ENCODE assay signal across 19 cellular contexts in the genomic region with DNA sequence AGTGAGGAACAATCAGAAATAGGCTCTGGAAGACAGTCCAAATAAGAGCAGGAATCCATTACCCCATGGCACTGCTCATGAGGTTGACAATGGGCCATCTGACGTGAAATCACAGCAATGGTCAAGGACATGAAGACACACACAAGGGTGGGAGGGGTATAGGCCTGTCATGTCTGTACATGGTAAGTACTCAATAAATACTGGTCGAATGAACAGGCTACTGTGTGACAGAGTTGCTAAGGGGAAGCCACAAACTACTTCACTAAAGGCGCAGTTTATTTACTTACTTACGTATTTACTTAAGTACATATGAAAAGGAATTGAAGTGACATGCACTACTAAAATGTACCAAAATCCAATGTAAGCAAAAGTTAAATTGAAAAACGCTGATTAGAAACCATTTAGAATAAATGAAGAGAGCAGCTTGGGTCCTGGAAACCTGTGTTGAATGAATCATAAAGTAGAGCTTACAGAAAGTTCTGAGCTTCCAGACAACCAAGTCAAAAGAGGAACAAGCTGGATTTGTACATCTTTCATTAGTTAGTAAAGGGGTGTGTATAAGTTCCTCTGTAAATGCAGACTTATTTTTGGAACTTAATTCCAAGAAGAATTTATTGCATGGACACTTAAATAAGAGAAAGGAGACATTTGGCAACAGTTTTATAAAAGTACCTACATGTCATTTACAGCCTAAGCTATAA.
A peak's percentile ranks its signal among the peaks of the same experiment; 100 is the strongest.
DNase-seq lines count a peak whose midpoint lies in the region; ATAC-seq and TF ChIP-seq lines count a peak whose summit lies in the region.
"Had no signal": no experiment of that assay in that cellular context is flagged by ENCODE, and none has a peak within 500 bp of the region (broad histone marks: within the 10 kb centered on the region; RNA-seq: fewer than 3 reads in every experiment).

No MANE protein-coding gene starts in this region.

- no peak for ATAC-seq in stimulated activated effector memory CD8-positive, alpha-beta T cell treated with anti-CD3 and anti-CD28 coated beads, Interleukin-12 subunit alpha, Interleukin-12 subunit beta, amount 100 ng/mL, for 72 hours
- no peak for ATAC-seq in GM18505 (IDR thresholded peaks at IDR 0.05; ENCODE audit: unreplicated experiment)
- ATAC-seq: Panc1 had no signal

- H3K4me1 Mint-ChIP-seq in dendritic cell treated with granulocyte-macrophage colony-stimulating factor and Interleukin-4, amounts not matched to agents 40 ng/mL and 50 ng/mL, for 4 days (ENCODE audit: low read depth), result peaks cover 35% of the 10 kb centered on the region
- no peaks in the 10 kb centered on the region for H3K4me1 Mint-ChIP-seq in stimulated activated effector memory CD8-positive, alpha-beta T cell treated with anti-CD3 and anti-CD28 coated beads, Interleukin-12 subunit alpha, Interleukin-12 subunit beta, amount 100 ng/mL, for 72 hours

- no peaks in the 10 kb centered on the region for H3K9me3 Mint-ChIP-seq in dendritic cell treated with granulocyte-macrophage colony-stimulating factor and Interleukin-4, amounts not matched to agents 40 ng/mL and 50 ng/mL, for 4 days
- no peaks in the 10 kb centered on the region for H3K9me3 Mint-ChIP-seq in stimulated activated effector memory CD8-positive, alpha-beta T cell treated with anti-CD3 and anti-CD28 coated beads, Interleukin-12 subunit alpha, Interleukin-12 subunit beta, amount 100 ng/mL, for 72 hours
- H3K9me3 Mint-ChIP-seq: CD8-positive, alpha-beta memory T cell had no signal

- H3K27me3 Mint-ChIP-seq in dendritic cell treated with granulocyte-macrophage colony-stimulating factor and Interleukin-4, amounts not matched to agents 40 ng/mL and 50 ng/mL, for 4 days, result no peaks in the 10 kb centered on the region

- no peak overlapping the region for H3K4me3 Mint-ChIP-seq in dendritic cell treated with granulocyte-macrophage colony-stimulating factor and Interleukin-4, amounts not matched to agents 40 ng/mL and 50 ng/mL, for 4 days
- H3K4me3 Mint-ChIP-seq in stimulated activated effector memory CD8-positive, alpha-beta T cell treated with anti-CD3 and anti-CD28 coated beads, Interleukin-12 subunit alpha, Interleukin-12 subunit beta, amount 100 ng/mL, for 72 hours, result no peak overlapping the region
- H3K4me3 Mint-ChIP-seq: CD8-positive, alpha-beta memory T cell had no signal

- no peak for TF ChIP-seq POLR2A in GM18505 (IDR thresholded peaks at IDR 0.05; ENCODE audit: borderline replicate concordance, extremely low read depth, insufficient read depth, insufficient read length)

- intact Hi-C loops in dendritic cell treated with granulocyte-macrophage colony-stimulating factor and Interleukin-4, amounts not matched to agents 40 ng/mL and 50 ng/mL, for 4 days (cut with micrococcal nuclease), result no loop called here

- DNase-seq in NOMO-1 (lab: John Stamatoyannopoulos, UW; ENCODE audit: unreplicated experiment in 2 of 2), result peak; percentile 8 to 44
- no peak for DNase-seq in NOMO-1 treated with dmso at 0.1 percent for 144 hours (lab: John Stamatoyannopoulos, UW; ENCODE audit: unreplicated experiment)
- DNase-seq in MV-4-11 (lab: John Stamatoyannopoulos, UW), result peak; percentile 74
- DNase-seq in stimulated activated effector memory CD8-positive, alpha-beta T cell treated with anti-CD3 and anti-CD28 coated beads, Interleukin-12 subunit alpha, Interleukin-12 subunit beta, amount 100 ng/mL, for 72 hours (ENCODE audit: low spot score in 2 of 2), result no peak
- no peak for DNase-seq in T-helper 9 cell
- no peak for DNase-seq in inferior parietal cortex (ENCODE audit: extremely low spot score)
- DNase-seq: 8988T; Calu3; CD8-positive, alpha-beta memory T cell; DMS153; NCI-H1417; NCI-H1694 treated with DMSO at 0.1 percent for 48 hours; NCI-H2081 treated with DMSO at 0.1 percent for 48 hours; NCI-H446 treated with DMSO at 0.1 percent for 48 hours; NCI-H526 treated with DMSO at 0.1 percent for 48 hours; SJCRH30 had no signal

- H3K27ac Mint-ChIP-seq in dendritic cell treated with granulocyte-macrophage colony-stimulating factor and Interleukin-4, amounts not matched to agents 40 ng/mL and 50 ng/mL, for 4 days, result peak overlapping the region; percentile 70
- peak overlapping the region; percentile 12 for H3K27ac Mint-ChIP-seq in stimulated activated effector memory CD8-positive, alpha-beta T cell treated with anti-CD3 and anti-CD28 coated beads, Interleukin-12 subunit alpha, Interleukin-12 subunit beta, amount 100 ng/mL, for 72 hours

- peaks cover 33% of the 10 kb centered on the region for H3K36me3 Mint-ChIP-seq in dendritic cell treated with granulocyte-macrophage colony-stimulating factor and Interleukin-4, amounts not matched to agents 40 ng/mL and 50 ng/mL, for 4 days (ENCODE audit: low read depth)
- no peaks in the 10 kb centered on the region for H3K36me3 Mint-ChIP-seq in stimulated activated effector memory CD8-positive, alpha-beta T cell treated with anti-CD3 and anti-CD28 coated beads, Interleukin-12 subunit alpha, Interleukin-12 subunit beta, amount 100 ng/mL, for 72 hours

Comparison
In these comparisons a context has a peak if more than half of its experiments do, and no peak if none do; other contexts are left out.
1. DNase-seq: peak in NOMO-1 (2 of 2) and MV-4-11 (single experiment); none in NOMO-1 treated with dmso at 0.1 percent for 144 hours (single experiment), stimulated activated effector memory CD8-positive, alpha-beta T cell treated with anti-CD3 and anti-CD28 coated beads, Interleukin-12 subunit alpha, Interleukin-12 subunit beta, amount 100 ng/mL, for 72 hours (0 of 2), T-helper 9 cell (single experiment) and inferior parietal cortex (single experiment).